Comparison of ENCODE assay signal across 2 cellular contexts in the genomic region with DNA sequence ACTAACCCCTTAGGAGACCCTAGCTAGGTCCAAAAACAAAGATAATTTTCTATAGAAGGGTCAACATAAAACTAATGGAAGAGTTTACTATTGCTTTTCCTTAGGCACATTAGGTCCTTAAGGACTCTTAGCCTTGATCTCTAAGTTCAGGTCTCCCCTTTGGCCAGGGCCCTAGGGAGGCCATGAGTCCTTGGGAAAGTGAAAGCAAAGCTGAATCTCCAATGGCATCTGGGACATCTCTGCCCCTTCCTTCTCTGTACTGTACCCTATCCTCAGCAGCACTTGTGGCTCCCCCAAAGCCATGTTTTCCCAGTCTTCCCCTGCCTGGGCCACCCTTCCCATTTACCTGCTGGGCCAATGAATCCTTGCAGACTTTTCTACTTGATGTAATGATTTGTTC.
TF ChIP-seq lines count a peak whose summit lies in the region.

No MANE protein-coding gene starts in this region.

TF ChIP-seq in IMR-90, 13 proteins besides CTCF, POLR2A, EP300 and RAD21:
- TF ChIP-seq CHD1 (IDR thresholded peaks at IDR 0.05; ENCODE audit: low read depth, low read length), result no peak
- TF ChIP-seq, protein P1, sequence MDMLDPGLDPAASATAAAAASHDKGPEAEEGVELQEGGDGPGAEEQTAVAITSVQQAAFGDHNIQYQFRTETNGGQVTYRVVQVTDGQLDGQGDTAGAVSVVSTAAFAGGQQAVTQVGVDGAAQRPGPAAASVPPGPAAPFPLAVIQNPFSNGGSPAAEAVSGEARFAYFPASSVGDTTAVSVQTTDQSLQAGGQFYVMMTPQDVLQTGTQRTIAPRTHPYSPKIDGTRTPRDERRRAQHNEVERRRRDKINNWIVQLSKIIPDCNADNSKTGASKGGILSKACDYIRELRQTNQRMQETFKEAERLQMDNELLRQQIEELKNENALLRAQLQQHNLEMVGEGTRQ (IDR thresholded peaks at IDR 0.05; ENCODE audit: low read depth, low read length), result no peak
- TF ChIP-seq RCOR1 (IDR thresholded peaks at IDR 0.05; ENCODE audit: insufficient replicate concordance, low read length), result no peak
- TF ChIP-seq FOS (IDR thresholded peaks at IDR 0.05; ENCODE audit: low read depth, low read length), result no peak
- TF ChIP-seq NFE2L2 (IDR thresholded peaks at IDR 0.05; ENCODE audit: low read depth, low read length), result no peak
- TF ChIP-seq SMC3 (IDR thresholded peaks at IDR 0.05; ENCODE audit: low read depth, low read length), result no peak
- no peak for TF ChIP-seq MXI1 (IDR thresholded peaks at IDR 0.05; ENCODE audit: borderline replicate concordance, low read depth, low read length)
- no peak for TF ChIP-seq CEBPB (IDR thresholded peaks at IDR 0.05; ENCODE audit: low read depth, low read length)
- TF ChIP-seq BHLHE40 (IDR thresholded peaks at IDR 0.05; ENCODE audit: low read depth, low read length), result no peak
- TF ChIP-seq RFX5 (IDR thresholded peaks at IDR 0.05; ENCODE audit: low read depth, low read length), result no peak
- TF ChIP-seq, protein P2, sequence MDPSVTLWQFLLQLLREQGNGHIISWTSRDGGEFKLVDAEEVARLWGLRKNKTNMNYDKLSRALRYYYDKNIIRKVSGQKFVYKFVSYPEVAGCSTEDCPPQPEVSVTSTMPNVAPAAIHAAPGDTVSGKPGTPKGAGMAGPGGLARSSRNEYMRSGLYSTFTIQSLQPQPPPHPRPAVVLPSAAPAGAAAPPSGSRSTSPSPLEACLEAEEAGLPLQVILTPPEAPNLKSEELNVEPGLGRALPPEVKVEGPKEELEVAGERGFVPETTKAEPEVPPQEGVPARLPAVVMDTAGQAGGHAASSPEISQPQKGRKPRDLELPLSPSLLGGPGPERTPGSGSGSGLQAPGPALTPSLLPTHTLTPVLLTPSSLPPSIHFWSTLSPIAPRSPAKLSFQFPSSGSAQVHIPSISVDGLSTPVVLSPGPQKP (IDR thresholded peaks at IDR 0.05; ENCODE audit: borderline replicate concordance, low read depth, low read length), result no peak

TF ChIP-seq in WTC11, 78 proteins besides CTCF, POLR2A, EP300 and RAD21:
- no peak for TF ChIP-seq ZNF317 (CRISPR knock-in tag; IDR thresholded peaks at IDR 0.05; ENCODE audit: borderline replicate concordance, low read depth)
- TF ChIP-seq, protein P3, sequence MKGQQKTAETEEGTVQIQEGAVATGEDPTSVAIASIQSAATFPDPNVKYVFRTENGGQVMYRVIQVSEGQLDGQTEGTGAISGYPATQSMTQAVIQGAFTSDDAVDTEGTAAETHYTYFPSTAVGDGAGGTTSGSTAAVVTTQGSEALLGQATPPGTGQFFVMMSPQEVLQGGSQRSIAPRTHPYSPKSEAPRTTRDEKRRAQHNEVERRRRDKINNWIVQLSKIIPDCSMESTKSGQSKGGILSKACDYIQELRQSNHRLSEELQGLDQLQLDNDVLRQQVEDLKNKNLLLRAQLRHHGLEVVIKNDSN (CRISPR knock-in tag; IDR thresholded peaks at IDR 0.05), result no peak
- no peak for TF ChIP-seq NFYB (CRISPR knock-in tag; conservative IDR thresholded peaks at IDR 0.05; ENCODE audit: low read depth)
- no peak for TF ChIP-seq TP53 (CRISPR knock-in tag; IDR thresholded peaks at IDR 0.05)
- TF ChIP-seq, protein P4, sequence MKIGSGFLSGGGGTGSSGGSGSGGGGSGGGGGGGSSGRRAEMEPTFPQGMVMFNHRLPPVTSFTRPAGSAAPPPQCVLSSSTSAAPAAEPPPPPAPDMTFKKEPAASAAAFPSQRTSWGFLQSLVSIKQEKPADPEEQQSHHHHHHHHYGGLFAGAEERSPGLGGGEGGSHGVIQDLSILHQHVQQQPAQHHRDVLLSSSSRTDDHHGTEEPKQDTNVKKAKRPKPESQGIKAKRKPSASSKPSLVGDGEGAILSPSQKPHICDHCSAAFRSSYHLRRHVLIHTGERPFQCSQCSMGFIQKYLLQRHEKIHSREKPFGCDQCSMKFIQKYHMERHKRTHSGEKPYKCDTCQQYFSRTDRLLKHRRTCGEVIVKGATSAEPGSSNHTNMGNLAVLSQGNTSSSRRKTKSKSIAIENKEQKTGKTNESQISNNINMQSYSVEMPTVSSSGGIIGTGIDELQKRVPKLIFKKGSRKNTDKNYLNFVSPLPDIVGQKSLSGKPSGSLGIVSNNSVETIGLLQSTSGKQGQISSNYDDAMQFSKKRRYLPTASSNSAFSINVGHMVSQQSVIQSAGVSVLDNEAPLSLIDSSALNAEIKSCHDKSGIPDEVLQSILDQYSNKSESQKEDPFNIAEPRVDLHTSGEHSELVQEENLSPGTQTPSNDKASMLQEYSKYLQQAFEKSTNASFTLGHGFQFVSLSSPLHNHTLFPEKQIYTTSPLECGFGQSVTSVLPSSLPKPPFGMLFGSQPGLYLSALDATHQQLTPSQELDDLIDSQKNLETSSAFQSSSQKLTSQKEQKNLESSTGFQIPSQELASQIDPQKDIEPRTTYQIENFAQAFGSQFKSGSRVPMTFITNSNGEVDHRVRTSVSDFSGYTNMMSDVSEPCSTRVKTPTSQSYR (CRISPR knock-in tag; IDR thresholded peaks at IDR 0.05), result no peak
- TF ChIP-seq GRHL2 (CRISPR knock-in tag; IDR thresholded peaks at IDR 0.05; ENCODE audit: insufficient replicate concordance, severe bottlenecking), result no peak
- TF ChIP-seq, protein P5, sequence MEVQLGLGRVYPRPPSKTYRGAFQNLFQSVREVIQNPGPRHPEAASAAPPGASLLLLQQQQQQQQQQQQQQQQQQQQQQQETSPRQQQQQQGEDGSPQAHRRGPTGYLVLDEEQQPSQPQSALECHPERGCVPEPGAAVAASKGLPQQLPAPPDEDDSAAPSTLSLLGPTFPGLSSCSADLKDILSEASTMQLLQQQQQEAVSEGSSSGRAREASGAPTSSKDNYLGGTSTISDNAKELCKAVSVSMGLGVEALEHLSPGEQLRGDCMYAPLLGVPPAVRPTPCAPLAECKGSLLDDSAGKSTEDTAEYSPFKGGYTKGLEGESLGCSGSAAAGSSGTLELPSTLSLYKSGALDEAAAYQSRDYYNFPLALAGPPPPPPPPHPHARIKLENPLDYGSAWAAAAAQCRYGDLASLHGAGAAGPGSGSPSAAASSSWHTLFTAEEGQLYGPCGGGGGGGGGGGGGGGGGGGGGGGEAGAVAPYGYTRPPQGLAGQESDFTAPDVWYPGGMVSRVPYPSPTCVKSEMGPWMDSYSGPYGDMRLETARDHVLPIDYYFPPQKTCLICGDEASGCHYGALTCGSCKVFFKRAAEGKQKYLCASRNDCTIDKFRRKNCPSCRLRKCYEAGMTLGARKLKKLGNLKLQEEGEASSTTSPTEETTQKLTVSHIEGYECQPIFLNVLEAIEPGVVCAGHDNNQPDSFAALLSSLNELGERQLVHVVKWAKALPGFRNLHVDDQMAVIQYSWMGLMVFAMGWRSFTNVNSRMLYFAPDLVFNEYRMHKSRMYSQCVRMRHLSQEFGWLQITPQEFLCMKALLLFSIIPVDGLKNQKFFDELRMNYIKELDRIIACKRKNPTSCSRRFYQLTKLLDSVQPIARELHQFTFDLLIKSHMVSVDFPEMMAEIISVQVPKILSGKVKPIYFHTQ (CRISPR knock-in tag; IDR thresholded peaks at IDR 0.05), result no peak
- no peak for TF ChIP-seq FOXK1 (CRISPR knock-in tag; IDR thresholded peaks at IDR 0.05)
- no peak for TF ChIP-seq CBFB (CRISPR knock-in tag; IDR thresholded peaks at IDR 0.05; ENCODE audit: low read depth)
- TF ChIP-seq, protein P6, sequence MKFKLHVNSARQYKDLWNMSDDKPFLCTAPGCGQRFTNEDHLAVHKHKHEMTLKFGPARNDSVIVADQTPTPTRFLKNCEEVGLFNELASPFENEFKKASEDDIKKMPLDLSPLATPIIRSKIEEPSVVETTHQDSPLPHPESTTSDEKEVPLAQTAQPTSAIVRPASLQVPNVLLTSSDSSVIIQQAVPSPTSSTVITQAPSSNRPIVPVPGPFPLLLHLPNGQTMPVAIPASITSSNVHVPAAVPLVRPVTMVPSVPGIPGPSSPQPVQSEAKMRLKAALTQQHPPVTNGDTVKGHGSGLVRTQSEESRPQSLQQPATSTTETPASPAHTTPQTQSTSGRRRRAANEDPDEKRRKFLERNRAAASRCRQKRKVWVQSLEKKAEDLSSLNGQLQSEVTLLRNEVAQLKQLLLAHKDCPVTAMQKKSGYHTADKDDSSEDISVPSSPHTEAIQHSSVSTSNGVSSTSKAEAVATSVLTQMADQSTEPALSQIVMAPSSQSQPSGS (CRISPR knock-in tag; IDR thresholded peaks at IDR 0.05; ENCODE audit: borderline replicate concordance, low read depth), result no peak
- no peak for TF ChIP-seq JAZF1 (CRISPR knock-in tag; IDR thresholded peaks at IDR 0.05)
- TF ChIP-seq, protein P7, sequence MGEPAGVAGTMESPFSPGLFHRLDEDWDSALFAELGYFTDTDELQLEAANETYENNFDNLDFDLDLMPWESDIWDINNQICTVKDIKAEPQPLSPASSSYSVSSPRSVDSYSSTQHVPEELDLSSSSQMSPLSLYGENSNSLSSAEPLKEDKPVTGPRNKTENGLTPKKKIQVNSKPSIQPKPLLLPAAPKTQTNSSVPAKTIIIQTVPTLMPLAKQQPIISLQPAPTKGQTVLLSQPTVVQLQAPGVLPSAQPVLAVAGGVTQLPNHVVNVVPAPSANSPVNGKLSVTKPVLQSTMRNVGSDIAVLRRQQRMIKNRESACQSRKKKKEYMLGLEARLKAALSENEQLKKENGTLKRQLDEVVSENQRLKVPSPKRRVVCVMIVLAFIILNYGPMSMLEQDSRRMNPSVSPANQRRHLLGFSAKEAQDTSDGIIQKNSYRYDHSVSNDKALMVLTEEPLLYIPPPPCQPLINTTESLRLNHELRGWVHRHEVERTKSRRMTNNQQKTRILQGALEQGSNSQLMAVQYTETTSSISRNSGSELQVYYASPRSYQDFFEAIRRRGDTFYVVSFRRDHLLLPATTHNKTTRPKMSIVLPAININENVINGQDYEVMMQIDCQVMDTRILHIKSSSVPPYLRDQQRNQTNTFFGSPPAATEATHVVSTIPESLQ (CRISPR knock-in tag; IDR thresholded peaks at IDR 0.05), result no peak
- no peak for TF ChIP-seq FOXJ3 (CRISPR knock-in tag; IDR thresholded peaks at IDR 0.05; ENCODE audit: borderline replicate concordance)
- no peak for TF ChIP-seq MYBL2 (CRISPR knock-in tag; IDR thresholded peaks at IDR 0.05)
- TF ChIP-seq NR1H2 (CRISPR knock-in tag; IDR thresholded peaks at IDR 0.05), result no peak
- no peak for TF ChIP-seq ZBTB21 (CRISPR knock-in tag; IDR thresholded peaks at IDR 0.05; ENCODE audit: borderline replicate concordance)
- TF ChIP-seq ZNF671 (CRISPR knock-in tag; IDR thresholded peaks at IDR 0.05), result no peak
